ENCODE assay signal across 8 cellular contexts in the genomic region with DNA sequence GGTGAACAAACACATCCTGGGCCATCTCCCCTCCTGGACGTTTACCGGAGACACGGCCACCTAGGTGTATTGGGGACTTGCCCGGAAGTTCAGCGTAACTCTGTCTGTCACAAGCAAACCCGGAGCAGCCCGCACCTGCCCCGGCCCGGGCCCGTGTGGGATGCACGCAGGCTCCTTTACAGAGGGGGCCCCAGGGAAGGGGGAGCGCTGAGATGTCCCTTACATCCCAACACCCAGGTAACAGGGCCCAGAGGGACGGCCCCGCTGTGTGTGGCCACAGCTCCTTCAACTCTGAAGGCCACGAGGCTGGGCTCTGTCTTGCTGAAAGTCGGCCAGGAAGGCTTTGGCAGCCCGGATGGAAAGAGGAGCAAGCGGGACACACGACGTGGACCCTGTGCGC.
"Had no signal": no experiment of that assay in that cellular context is flagged by ENCODE, and none has a peak within 500 bp of the region (broad histone marks: within the 10 kb centered on the region; RNA-seq: fewer than 3 reads in every experiment).

No MANE protein-coding gene starts in this region.

- DNase-seq: H9, HCEC 1CT, IMR-90, KG1 had no signal

- H3K4me3 ChIP-seq: GM23338, K562 had no signal

- H2AFZ ChIP-seq: GM23338 had no signal

- FAIRE-seq: H1, K562 had no signal

- H3K4me2 ChIP-seq: GM23338 had no signal

- H3K4me3 Mint-ChIP-seq: GM23338, H9 had no signal

- H3K27ac ChIP-seq: HL-60 had no signal

- H3K4me1 Mint-ChIP-seq: GM23338 had no signal

- ATAC-seq: GM23338, K562 had no signal
